Comparison of ENCODE assay signal across 17 cellular contexts in genomic region chr10:110357871-110358270, GRCh38. TPM values are rescaled to one million over a fixed set of nuclear protein-coding genes. Genes with fewer than 3 reads are reported as not detected.
DNase-seq lines count a peak whose midpoint lies in the region; ATAC-seq and TF ChIP-seq lines count a peak whose summit lies in the region.
"Had no signal": no experiment of that assay in that cellular context is flagged by ENCODE, and none has a peak within 500 bp of the region (broad histone marks: within the 10 kb centered on the region; RNA-seq: fewer than 3 reads in every experiment).

No MANE protein-coding gene starts in this region.

- H3K27ac Mint-ChIP-seq in activated CD4-positive, alpha-beta T cell treated with anti-CD3 and anti-CD28 coated beads, Interleukin-2, amount 10 ng/mL, durations not matched to agents 24 days and 14 days, result peak overlapping the region; percentile 99
- H3K27ac Mint-ChIP-seq in activated naive CD8-positive, alpha-beta T cell treated with anti-CD3 and anti-CD28 coated beads, Interleukin-2, amount 50 U/mL, for 24 hours, result peak overlapping the region; percentile 84

- H3K36me3 ChIP-seq in Karpas-422 (ENCODE audit: insufficient read depth, low read length), result no peaks in the 10 kb centered on the region
- H3K36me3 ChIP-seq in osteoblast (ENCODE audit: insufficient read depth, low read length), result no peaks in the 10 kb centered on the region
- no peaks in the 10 kb centered on the region for H3K36me3 ChIP-seq in colonic mucosa
- H3K36me3 ChIP-seq: esophagus muscularis mucosa, vagina had no signal

- H3K4me1 Mint-ChIP-seq in activated CD4-positive, alpha-beta T cell treated with anti-CD3 and anti-CD28 coated beads, Interleukin-2, amount 10 ng/mL, durations not matched to agents 24 days and 14 days, result peaks cover 75% of the 10 kb centered on the region
- peaks cover 90% of the 10 kb centered on the region for H3K4me1 Mint-ChIP-seq in activated naive CD8-positive, alpha-beta T cell treated with anti-CD3 and anti-CD28 coated beads, Interleukin-2, amount 50 U/mL, for 24 hours

- H3K27ac ChIP-seq in Karpas-422 (ENCODE audit: low read length) (peak overlapping the region; percentile 99), osteoblast (ENCODE audit: low read depth, low read length) (peak overlapping the region; percentile 84), colonic mucosa (no peak overlapping the region)
- H3K27ac ChIP-seq: VCaP had no signal

- H3K9ac ChIP-seq in Karpas-422 (ENCODE audit: low read length), result peak overlapping the region; percentile 61
- H3K9ac ChIP-seq in colonic mucosa (ENCODE audit: low read depth in 2 of 2, low read length in 2 of 2), result peak overlapping the region in 1 of 2 donors; percentile 26
- H3K9ac ChIP-seq: parathyroid adenoma had no signal

- H3K4me2 ChIP-seq in Karpas-422 (ENCODE audit: low read depth, low read length, poor library complexity, severe bottlenecking) (peak overlapping the region; percentile 73), osteoblast (ENCODE audit: insufficient read depth, low read length) (peak overlapping the region; percentile 66)

- no peak for ATAC-seq in activated naive CD8-positive, alpha-beta T cell treated with anti-CD3 and anti-CD28 coated beads, Interleukin-2, amount 50 U/mL, for 24 hours

- H3K79me2 ChIP-seq in Karpas-422 (ENCODE audit: low read length), result no peaks in the 10 kb centered on the region
- H3K79me2 ChIP-seq in osteoblast (ENCODE audit: insufficient read depth, low read length), result no peaks in the 10 kb centered on the region
- H3K79me2 ChIP-seq: parathyroid adenoma had no signal

- no peaks in the 10 kb centered on the region for H3K9me2 ChIP-seq in Karpas-422 (replicated peaks; ENCODE audit: insufficient read depth, low read length)

- no peaks in the 10 kb centered on the region for H3K9me3 Mint-ChIP-seq in activated CD4-positive, alpha-beta T cell treated with anti-CD3 and anti-CD28 coated beads, Interleukin-2, amount 10 ng/mL, durations not matched to agents 24 days and 14 days
- no peaks in the 10 kb centered on the region for H3K9me3 Mint-ChIP-seq in activated naive CD8-positive, alpha-beta T cell treated with anti-CD3 and anti-CD28 coated beads, Interleukin-2, amount 50 U/mL, for 24 hours

- H3K4me3 ChIP-seq in Karpas-422 (ENCODE audit: low read length) (no peak overlapping the region), osteoblast (ENCODE audit: insufficient read depth, low read length) (no peak overlapping the region), colonic mucosa (no peak overlapping the region)
- H3K4me3 ChIP-seq: lung, vagina had no signal

- DNase-seq in activated CD4-positive, alpha-beta T cell treated with anti-CD3 and anti-CD28 coated beads, Interleukin-2, amount 10 ng/mL, durations not matched to agents 24 days and 14 days, result no peak
- DNase-seq in activated CD4-positive, alpha-beta T cell treated with anti-CD3 and anti-CD28 coated beads for 1 hour, result no peak
- no peak for DNase-seq in Karpas-422
- no peak for DNase-seq in activated naive CD8-positive, alpha-beta T cell treated with anti-CD3 and anti-CD28 coated beads, Interleukin-2, amount 50 U/mL, for 24 hours
- DNase-seq in osteoblast (ENCODE audit: insufficient read length, low spot score, missing footprints), result no peak
- DNase-seq in colonic mucosa, result no peak
- no peak for DNase-seq in NCI-H2171 treated with DMSO at 0.1 percent for 48 hours (lab: John Stamatoyannopoulos, UW)
- DNase-seq in NCI-H2029 (lab: John Stamatoyannopoulos, UW), result no peak
- DNase-seq: activated gamma-delta T cell treated with Interleukin-2 at 50 U/mL for 16 hours, DMS53, MV-4-11, NCI-H524 had no signal

- intact Hi-C loops in activated CD4-positive, alpha-beta T cell treated with anti-CD3 and anti-CD28 coated beads, Interleukin-2, amount 10 ng/mL, durations not matched to agents 24 days and 14 days (cut with micrococcal nuclease), result loop anchor here (2.0 kb wide), 1 partner anchor 179 kb away; no protein-coding TSS in a partner anchor
- intact Hi-C loops in colonic mucosa (cut with DNase I), result no loop called here

- H3K4me3 Mint-ChIP-seq in activated CD4-positive, alpha-beta T cell treated with anti-CD3 and anti-CD28 coated beads, Interleukin-2, amount 10 ng/mL, durations not matched to agents 24 days and 14 days, result peak overlapping the region; percentile 89
- no peak overlapping the region for H3K4me3 Mint-ChIP-seq in activated naive CD8-positive, alpha-beta T cell treated with anti-CD3 and anti-CD28 coated beads, Interleukin-2, amount 50 U/mL, for 24 hours

- H2AFZ ChIP-seq in Karpas-422 (ENCODE audit: low read length) (no peak overlapping the region), osteoblast (ENCODE audit: low read length) (no peak overlapping the region)
- H2AFZ ChIP-seq: parathyroid adenoma had no signal

- no peaks in the 10 kb centered on the region for H3K9me3 ChIP-seq in Karpas-422 (ENCODE audit: low read length)
- no peaks in the 10 kb centered on the region for H3K9me3 ChIP-seq in osteoblast (ENCODE audit: low read depth, low read length)
- H3K9me3 ChIP-seq in colonic mucosa, result no peaks in the 10 kb centered on the region
- H3K9me3 ChIP-seq: esophagus muscularis mucosa, vagina had no signal

- peaks cover 68% of the 10 kb centered on the region for H3K4me1 ChIP-seq in Karpas-422 (ENCODE audit: low read length)
- peaks cover 47% of the 10 kb centered on the region for H3K4me1 ChIP-seq in osteoblast (ENCODE audit: insufficient read depth, low read length)
- no peaks in the 10 kb centered on the region for H3K4me1 ChIP-seq in colonic mucosa

- H3K27me3 ChIP-seq in Karpas-422 (ENCODE audit: low read length) (no peaks in the 10 kb centered on the region), osteoblast (ENCODE audit: insufficient read depth, low read length) (no peaks in the 10 kb centered on the region), colonic mucosa (no peaks in the 10 kb centered on the region)
- H3K27me3 ChIP-seq: esophagus muscularis mucosa, vagina had no signal

- H3K27me3 Mint-ChIP-seq in activated CD4-positive, alpha-beta T cell treated with anti-CD3 and anti-CD28 coated beads, Interleukin-2, amount 10 ng/mL, durations not matched to agents 24 days and 14 days, result no peaks in the 10 kb centered on the region
- H3K27me3 Mint-ChIP-seq in activated naive CD8-positive, alpha-beta T cell treated with anti-CD3 and anti-CD28 coated beads, Interleukin-2, amount 50 U/mL, for 24 hours, result no peaks in the 10 kb centered on the region

- TF ChIP-seq CTCF in osteoblast (IDR thresholded peaks at IDR 0.05; ENCODE audit: extremely low read depth, low read depth, low read length) (no peak), colonic mucosa (IDR thresholded peaks at IDR 0.05) (no peak)

- no peaks in the 10 kb centered on the region for H4K20me1 ChIP-seq in Karpas-422 (ENCODE audit: insufficient read depth, low read depth, low read length)
- H4K20me1 ChIP-seq in osteoblast (ENCODE audit: insufficient read depth, low read length), result no peaks in the 10 kb centered on the region

- H3K36me3 Mint-ChIP-seq in activated CD4-positive, alpha-beta T cell treated with anti-CD3 and anti-CD28 coated beads, Interleukin-2, amount 10 ng/mL, durations not matched to agents 24 days and 14 days (ENCODE audit: low read depth), result no peaks in the 10 kb centered on the region
- no peaks in the 10 kb centered on the region for H3K36me3 Mint-ChIP-seq in activated naive CD8-positive, alpha-beta T cell treated with anti-CD3 and anti-CD28 coated beads, Interleukin-2, amount 50 U/mL, for 24 hours (ENCODE audit: low read depth)

RNA-seq across cellular contexts. Expression of gene SMNDC1, which starts 53.2 kb away (rescaled TPM):
- total RNA-seq in activated CD4-positive, alpha-beta T cell treated with anti-CD3 and anti-CD28 coated beads, Interleukin-2, amount 10 ng/mL, durations not matched to agents 24 days and 14 days, result 46.2 TPM in 2 replicates
- 9.8 and 26.1 TPM in 2 replicates for total RNA-seq in Karpas-422 (2014; rRNA removed; shearing (Covaris generic); ENCODE audit: low replicate concordance)
- total RNA-seq in osteoblast (6.9 and 10.3 TPM in 2 replicates), colonic mucosa (10 to 100 TPM; 24.8 to 32.1 TPM)
